In the genomic region with DNA sequence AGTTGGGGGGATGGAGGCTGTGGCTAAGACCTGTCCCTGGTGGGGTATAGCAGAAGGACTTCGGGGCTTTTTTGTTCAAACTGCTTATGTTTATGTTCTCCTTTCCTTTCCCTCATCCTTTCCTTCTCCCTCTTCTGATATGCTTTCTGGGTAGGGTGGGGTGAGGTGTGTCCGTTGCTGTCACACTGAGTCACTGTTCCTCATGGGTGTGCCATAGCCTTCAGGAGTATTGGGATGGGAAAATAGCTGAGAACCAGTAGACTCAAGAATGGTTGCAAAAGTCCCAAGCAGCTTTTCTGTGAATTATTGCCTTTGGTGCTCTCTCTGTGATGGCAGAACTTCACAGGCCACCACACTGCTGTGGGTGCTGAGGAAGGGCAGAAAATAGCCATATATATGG, we compare ENCODE assay signal across 1 cellular context.
TF ChIP-seq lines count a peak whose summit lies in the region.

No MANE protein-coding gene starts in this region.

TF ChIP-seq in A549, 52 proteins besides CTCF, POLR2A, EP300 and RAD21:
- TF ChIP-seq, protein P1, sequence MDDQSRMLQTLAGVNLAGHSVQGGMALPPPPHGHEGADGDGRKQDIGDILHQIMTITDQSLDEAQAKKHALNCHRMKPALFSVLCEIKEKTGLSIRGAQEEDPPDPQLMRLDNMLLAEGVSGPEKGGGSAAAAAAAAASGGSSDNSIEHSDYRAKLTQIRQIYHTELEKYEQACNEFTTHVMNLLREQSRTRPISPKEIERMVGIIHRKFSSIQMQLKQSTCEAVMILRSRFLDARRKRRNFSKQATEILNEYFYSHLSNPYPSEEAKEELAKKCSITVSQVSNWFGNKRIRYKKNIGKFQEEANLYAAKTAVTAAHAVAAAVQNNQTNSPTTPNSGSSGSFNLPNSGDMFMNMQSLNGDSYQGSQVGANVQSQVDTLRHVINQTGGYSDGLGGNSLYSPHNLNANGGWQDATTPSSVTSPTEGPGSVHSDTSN (IDR thresholded peaks at IDR 0.05) = no peak
- no peak for TF ChIP-seq RNF2 (IDR thresholded peaks at IDR 0.05; ENCODE audit: borderline replicate concordance, low read depth)
- no peak for TF ChIP-seq HOXA7 (CRISPR knock-in tag; IDR thresholded peaks at IDR 0.05)
- no peak for TF ChIP-seq ZNF302 (CRISPR knock-in tag; IDR thresholded peaks at IDR 0.05)
- no peak for TF ChIP-seq ESRRA (IDR thresholded peaks at IDR 0.05; ENCODE audit: borderline replicate concordance, low read length)
- no peak for TF ChIP-seq CBX2 (IDR thresholded peaks at IDR 0.05; ENCODE audit: borderline replicate concordance, low read depth)
- TF ChIP-seq, protein P2, sequence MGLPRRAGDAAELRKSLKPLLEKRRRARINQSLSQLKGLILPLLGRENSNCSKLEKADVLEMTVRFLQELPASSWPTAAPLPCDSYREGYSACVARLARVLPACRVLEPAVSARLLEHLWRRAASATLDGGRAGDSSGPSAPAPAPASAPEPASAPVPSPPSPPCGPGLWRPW (IDR thresholded peaks at IDR 0.05) = no peak
- TF ChIP-seq TP53 (CRISPR knock-in tag; IDR thresholded peaks at IDR 0.05) = no peak
- no peak for TF ChIP-seq NFE2L2 (conservative IDR thresholded peaks at IDR 0.05; ENCODE audit: low read length)
- TF ChIP-seq MAFK (IDR thresholded peaks at IDR 0.05; ENCODE audit: partially characterized antibody) = no peak
- TF ChIP-seq, protein P3, sequence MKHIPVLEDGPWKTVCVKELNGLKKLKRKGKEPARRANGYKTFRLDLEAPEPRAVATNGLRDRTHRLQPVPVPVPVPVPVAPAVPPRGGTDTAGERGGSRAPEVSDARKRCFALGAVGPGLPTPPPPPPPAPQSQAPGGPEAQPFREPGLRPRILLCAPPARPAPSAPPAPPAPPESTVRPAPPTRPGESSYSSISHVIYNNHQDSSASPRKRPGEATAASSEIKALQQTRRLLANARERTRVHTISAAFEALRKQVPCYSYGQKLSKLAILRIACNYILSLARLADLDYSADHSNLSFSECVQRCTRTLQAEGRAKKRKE (CRISPR knock-in tag; IDR thresholded peaks at IDR 0.05; ENCODE audit: low read depth) = no peak
- TF ChIP-seq NR3C1 (IDR thresholded peaks at IDR 0.05) = no peak
- TF ChIP-seq CHD2 (IDR thresholded peaks at IDR 0.05; ENCODE audit: low read length, partially characterized antibody) = no peak
